In genomic region chr3:136667081-136667480, GRCh38 we compare ENCODE assay signal across 1 cellular context.
TF ChIP-seq lines count a peak whose summit lies in the region.

No MANE protein-coding gene starts in this region.

TF ChIP-seq in A549, 52 proteins besides CTCF, POLR2A, EP300 and RAD21 (continued from another document):
- TF ChIP-seq BHLHE40 (IDR thresholded peaks at IDR 0.05; ENCODE audit: low read depth, low read length) (no peak), USF2 (IDR thresholded peaks at IDR 0.05) (no peak), PBX3 (IDR thresholded peaks at IDR 0.05) (no peak), CEBPB (IDR thresholded peaks at IDR 0.05) (no peak), RCOR1 (IDR thresholded peaks at IDR 0.05; ENCODE audit: low read depth, low read length) (no peak), RARB (CRISPR knock-in tag; IDR thresholded peaks at IDR 0.05) (no peak)
